Comparison of ENCODE assay signal across 8 cellular contexts in the genomic region with DNA sequence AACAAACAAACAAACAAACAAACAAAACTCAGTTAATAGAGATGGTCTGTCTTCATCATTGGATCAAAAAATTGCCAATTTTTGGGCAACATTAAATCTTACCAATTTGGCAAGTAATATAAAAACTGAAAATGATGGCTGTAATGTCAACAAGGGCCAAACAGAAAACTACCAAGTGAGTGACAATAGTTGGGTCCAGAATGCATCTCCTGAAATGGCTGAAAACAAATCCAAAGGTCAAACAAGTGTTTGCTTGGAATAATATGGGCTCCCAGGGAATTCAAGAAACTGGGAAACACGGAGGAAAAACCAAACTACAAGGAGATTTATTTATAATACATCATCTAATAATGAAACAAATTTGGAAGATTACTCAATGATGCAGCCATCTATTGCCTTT. TPM values are rescaled to one million over a fixed set of nuclear protein-coding genes. Genes with fewer than 3 reads are reported as not detected.
"Had no signal": no experiment of that assay in that cellular context is flagged by ENCODE, and none has a peak within 500 bp of the region (broad histone marks: within the 10 kb centered on the region; RNA-seq: fewer than 3 reads in every experiment).

No MANE protein-coding gene starts in this region.

- ATAC-seq: K562 had no signal

- H3K4me1 Mint-ChIP-seq: IgD-negative memory B cell had no signal

- H3K4me3 ChIP-seq: K562 had no signal

- DNase-seq: IMR-90, KBM-7, KG1 had no signal

- H3K27ac ChIP-seq: HL-60 had no signal

- FAIRE-seq: HTR-8/SVneo, K562 had no signal

- H3K4me3 Mint-ChIP-seq: IgD-negative memory B cell had no signal

RNA-seq across cellular contexts. Expression of a gene that starts 25.1 kb away (rescaled TPM):
- total RNA-seq: HT1080, IMR-90 had no signal
- polyA plus RNA-seq: IgD-negative memory B cell, IMR-90 had no signal
